ENCODE assay signal across 29 cellular contexts in the genomic region with DNA sequence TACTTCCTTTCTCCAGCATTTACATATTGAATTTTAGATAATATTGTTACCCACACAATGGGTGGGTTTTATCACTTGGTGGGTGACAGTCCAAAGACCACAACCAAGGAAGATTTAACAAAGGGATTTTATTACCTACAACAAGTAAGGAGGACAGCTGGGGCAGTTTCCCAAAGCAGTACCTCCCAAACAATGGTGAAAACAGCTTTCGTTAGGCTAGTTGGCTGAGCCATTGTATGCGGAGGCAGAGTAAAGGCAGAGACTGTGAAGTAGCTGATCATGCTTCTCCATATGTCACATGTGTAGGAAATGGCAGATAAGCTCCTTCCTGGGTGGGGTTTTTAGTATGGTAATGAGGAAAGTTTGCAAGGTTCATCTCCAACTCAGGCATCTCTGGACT.
"Had no signal": no experiment of that assay in that cellular context is flagged by ENCODE, and none has a peak within 500 bp of the region (broad histone marks: within the 10 kb centered on the region; RNA-seq: fewer than 3 reads in every experiment).

No MANE protein-coding gene starts in this region.

- H3K4me3 ChIP-seq: left lung, lower lobe of right lung, pancreas, prostate gland, skin epidermis, stomach, testis, tibial artery, upper lobe of right lung had no signal

- H3K9me3 ChIP-seq: left lung, lower lobe of right lung, pancreas, prostate gland, stomach, testis, tibial artery, upper lobe of right lung had no signal

- H3K4me1 Mint-ChIP-seq: immature natural killer cell; mesothelial cell of epicardium; naive B cell; stimulated activated naive B cell treated with anti-CD40 and anti-IgM and Interleukin-4, amounts not matched to agents 10 μg/mL and 1 μg/mL and 100 μg/mL, for 72 hours had no signal

- H3K9me3 Mint-ChIP-seq: natural killer cell treated with Interleukin-12 subunit alpha and Interleukin-12 subunit beta and Interleukin-15 and Interleukin-18, amount 100 ng/mL, for 72 hours had no signal

- H3K4me3 Mint-ChIP-seq: immature natural killer cell; mesothelial cell of epicardium; naive B cell; natural killer cell treated with Interleukin-12 subunit alpha and Interleukin-12 subunit beta and Interleukin-15 and Interleukin-18, amount 100 ng/mL, for 72 hours; stimulated activated naive B cell treated with anti-CD40 and anti-IgM and Interleukin-4, amounts not matched to agents 10 μg/mL and 1 μg/mL and 100 μg/mL, for 72 hours had no signal

- H3K27ac Mint-ChIP-seq: immature natural killer cell; mesothelial cell of epicardium; naive B cell; natural killer cell treated with Interleukin-12 subunit alpha and Interleukin-12 subunit beta and Interleukin-15 and Interleukin-18, amount 100 ng/mL, for 72 hours; stimulated activated naive B cell treated with anti-CD40 and anti-IgM and Interleukin-4, amounts not matched to agents 10 μg/mL and 1 μg/mL and 100 μg/mL, for 72 hours had no signal

- H3K4me1 ChIP-seq: left lung, lower lobe of right lung, pancreas, prostate gland, stomach, testis, tibial artery, upper lobe of right lung had no signal

- H3K27me3 ChIP-seq: left lung, pancreas, stomach, testis, tibial artery, upper lobe of right lung had no signal

- DNase-seq: hypothalamus; immature natural killer cell; kidney; left colon; left lung; lower lobe of right lung; mammary epithelial cell; mesenchymal stem cell; naive B cell; nucleus accumbens; pancreas; posterior cingulate gyrus; retina; right cardiac atrium; stimulated activated CD4-positive, alpha-beta T cell treated with anti-CD3 and anti-CD28 coated beads, Interleukin-12 subunit alpha, Interleukin-12 subunit beta, amount 100 ng/mL, for 4 hours; stimulated activated CD4-positive, alpha-beta T cell treated with anti-CD3 and anti-CD28 coated beads, Interleukin-15, amount 100 ng/mL, for 24 hours; stimulated activated CD4-positive, alpha-beta T cell treated with anti-CD3 and anti-CD28 coated beads, Interleukin-2, amount 100 ng/mL, for 24 hours; stimulated activated CD4-positive, alpha-beta T cell treated with anti-CD3 and anti-CD28 coated beads, Interleukin-4, amount 100 ng/mL, for 1 hour; stimulated activated naive B cell treated with anti-CD40 and anti-IgM and Interleukin-4, amounts not matched to agents 10 μg/mL and 1 μg/mL and 100 μg/mL, for 72 hours; stimulated activated naive CD8-positive, alpha-beta T cell treated with anti-CD3 and anti-CD28 coated beads, Interleukin-15, Interleukin-2, amounts not matched to agents 100 U/mL and 50 U/mL, for 24 hours; stomach; testis; tibial artery; trophoblast cell; upper lobe of right lung had no signal

- H3K27ac ChIP-seq: left lung, lower lobe of right lung, pancreas, prostate gland, skin epidermis, stomach, testis, tibial artery, upper lobe of right lung had no signal

- H3K36me3 ChIP-seq: left lung, lower lobe of right lung, pancreas, prostate gland, stomach, tibial artery, upper lobe of right lung had no signal

- H3K36me3 Mint-ChIP-seq: immature natural killer cell; mesothelial cell of epicardium; naive B cell; natural killer cell treated with Interleukin-12 subunit alpha and Interleukin-12 subunit beta and Interleukin-15 and Interleukin-18, amount 100 ng/mL, for 72 hours; stimulated activated naive B cell treated with anti-CD40 and anti-IgM and Interleukin-4, amounts not matched to agents 10 μg/mL and 1 μg/mL and 100 μg/mL, for 72 hours had no signal
